8 cellular contexts compared by ENCODE assay signal in genomic region chr17:17783121-17783824, GRCh38. TPM values are rescaled to one million over a fixed set of nuclear protein-coding genes. Genes with fewer than 3 reads are reported as not detected.
A peak's percentile ranks its signal among the peaks of the same experiment; 100 is the strongest.
DNase-seq lines count a peak whose midpoint lies in the region; ATAC-seq and TF ChIP-seq lines count a peak whose summit lies in the region.

No MANE protein-coding gene starts in this region.

- CTCF ChIA-PET in PC-3 (lab: Charles Lee), result no interaction called here

- H3K4me3 ChIP-seq in PC-3 (ENCODE audit: low read length), result peak overlapping the region; percentile 73
- H3K4me3 ChIP-seq in right atrium auricular region, result peak overlapping the region; percentile 46 to 67

- DNase-seq in DMS 273 (lab: John Stamatoyannopoulos, UW; ENCODE audit: unreplicated experiment), result peak; percentile 93
- DNase-seq in PC-3, result peak; percentile 57
- DNase-seq in right atrium auricular region (ENCODE audit: low spot score), result no peak
- DNase-seq in progenitor cell of endocrine pancreas (ENCODE audit: low spot score, unreplicated experiment), result peak; percentile 40
- DNase-seq in KG1 (lab: John Stamatoyannopoulos, UW), result no peak

- TF ChIP-seq CTCF in PC-3 (conservative IDR thresholded peaks at IDR 0.05; ENCODE audit: low read depth, low read length), result peak; percentile 54; the same call in 1 of the 2 replicates
- TF ChIP-seq CTCF in right atrium auricular region (IDR thresholded peaks at IDR 0.05), result peak in 1 of 2 donors; percentile 59
- TF ChIP-seq CTCF in progenitor cell of endocrine pancreas (IDR thresholded peaks at IDR 0.05; ENCODE audit: unreplicated experiment), result peak; percentile 48

- peak overlapping the region; percentile 82 for H2AFZ ChIP-seq in PC-3 (ENCODE audit: low read length)

- H3K4me2 ChIP-seq in PC-3 (ENCODE audit: low read length), result peak overlapping the region; percentile 95

- H3K27me3 ChIP-seq in PC-3 (ENCODE audit: low read length) (no peaks in the 10 kb centered on the region), right atrium auricular region (no peaks in the 10 kb centered on the region)

- H3F3A ChIP-seq in PC-3 (ENCODE audit: low read length, unreplicated experiment), result no peaks in the 10 kb centered on the region

- H3K4me1 Mint-ChIP-seq in activated naive CD8-positive, alpha-beta T cell (ENCODE audit: low read depth), result peaks cover 26% of the 10 kb centered on the region
- peaks cover 50% of the 10 kb centered on the region for H3K4me1 Mint-ChIP-seq in progenitor cell of endocrine pancreas (ENCODE audit: low read depth)

- H3K9me3 ChIP-seq in PC-3 (ENCODE audit: low read length), result no peaks in the 10 kb centered on the region
- no peaks in the 10 kb centered on the region for H3K9me3 ChIP-seq in right atrium auricular region

- no peaks in the 10 kb centered on the region for H3K27me3 Mint-ChIP-seq in activated naive CD8-positive, alpha-beta T cell
- no peaks in the 10 kb centered on the region for H3K27me3 Mint-ChIP-seq in progenitor cell of endocrine pancreas

- H3K4me3 Mint-ChIP-seq in activated naive CD8-positive, alpha-beta T cell, result peak overlapping the region; percentile 77
- H3K4me3 Mint-ChIP-seq in progenitor cell of endocrine pancreas (ENCODE audit: low read depth), result peak overlapping the region; percentile 69

- no peak overlapping the region for H3K27ac Mint-ChIP-seq in activated naive CD8-positive, alpha-beta T cell
- peak overlapping the region; percentile 49 for H3K27ac Mint-ChIP-seq in progenitor cell of endocrine pancreas

- no TSS peak for BruUV-seq in PC-3 (replicated peaks; lab: Mats Ljungman, UMichigan)

- peaks cover 17% of the 10 kb centered on the region for H3K4me1 ChIP-seq in PC-3 (ENCODE audit: insufficient read depth, low read length)
- H3K4me1 ChIP-seq in right atrium auricular region, result peaks cover 0 to 87% of the 10 kb centered on the region in 2 donors

- H3K36me3 Mint-ChIP-seq in activated naive CD8-positive, alpha-beta T cell, result no peaks in the 10 kb centered on the region
- H3K36me3 Mint-ChIP-seq in progenitor cell of endocrine pancreas (ENCODE audit: insufficient read depth), result no peaks in the 10 kb centered on the region

- peaks cover 21% of the 10 kb centered on the region for H4K20me1 ChIP-seq in PC-3 (ENCODE audit: low read length)

- H3K36me3 ChIP-seq in PC-3 (ENCODE audit: low read depth, low read length) (no peaks in the 10 kb centered on the region), right atrium auricular region (no peaks in the 10 kb centered on the region)

- ATAC-seq in HG03066 (IDR thresholded peaks at IDR 0.05; ENCODE audit: low read depth, unreplicated experiment) (peak; percentile 46), PC-3 (peak; percentile 49), HG03520 (IDR thresholded peaks at IDR 0.05; ENCODE audit: unreplicated experiment) (no peak)

- intact Hi-C loops in PC-3 (cut with micrococcal nuclease), result no loop called here

- peak overlapping the region; percentile 39; the same call in 1 of the 2 replicates for H3K9ac ChIP-seq in PC-3 (ENCODE audit: low read length)

- H3K79me2 ChIP-seq in PC-3 (ENCODE audit: low read length), result peaks cover 45% of the 10 kb centered on the region

- POLR2A ChIA-PET in PC-3 (lab: Charles Lee; ENCODE audit: unreplicated experiment), result no interaction called here

- H3K9me2 ChIP-seq in PC-3 (replicated peaks; ENCODE audit: low read length), result no peaks in the 10 kb centered on the region

- no peaks in the 10 kb centered on the region for H3K9me3 Mint-ChIP-seq in activated naive CD8-positive, alpha-beta T cell (ENCODE audit: low read depth)
- no peaks in the 10 kb centered on the region for H3K9me3 Mint-ChIP-seq in progenitor cell of endocrine pancreas (ENCODE audit: low read depth)

- H3K27ac ChIP-seq in PC-3 (ENCODE audit: low read length) (no peak overlapping the region), right atrium auricular region (peak overlapping the region; percentile 89 to 97)

RNA-seq across cellular contexts. Expression of gene SREBF1, which starts 53.5 kb away (rescaled TPM):
- 167 and 194 TPM in 2 replicates for total RNA-seq in PC-3 (2014; rRNA removed)
- 10 to 100 TPM; 17.0 to 29.8 TPM for total RNA-seq in right atrium auricular region
- 85.0 and 98.9 TPM in 2 replicates for total RNA-seq in progenitor cell of endocrine pancreas

Comparison
In these comparisons a context has a peak if more than half of its experiments do, and no peak if none do; other contexts are left out.
1. DNase-seq: peak in DMS 273 (single experiment), PC-3 (single experiment) and progenitor cell of endocrine pancreas (single experiment); none in right atrium auricular region (single experiment) and KG1 (single experiment).